Comparison of ENCODE assay signal across 19 cellular contexts in the genomic region with DNA sequence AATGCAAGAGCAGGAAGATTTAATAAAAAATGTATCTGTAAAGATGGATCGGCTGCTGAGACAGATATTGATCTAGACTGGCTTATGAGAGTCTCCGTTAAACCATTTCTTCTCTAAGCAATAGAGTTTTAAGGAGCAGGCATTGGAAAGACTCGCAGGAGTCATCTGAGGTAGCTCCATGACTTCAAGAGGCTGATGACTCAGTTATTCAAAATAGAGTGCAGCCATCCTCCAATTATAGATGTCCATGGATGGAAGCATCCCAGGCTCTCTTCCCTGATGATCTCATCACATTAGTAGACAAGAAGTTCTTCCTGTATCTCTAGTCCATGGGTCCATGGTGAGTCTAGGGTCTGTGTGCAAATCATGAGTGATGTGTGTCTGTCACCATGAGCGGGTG.
A peak's percentile ranks its signal among the peaks of the same experiment; 100 is the strongest.
DNase-seq lines count a peak whose midpoint lies in the region; ATAC-seq and TF ChIP-seq lines count a peak whose summit lies in the region.
"Had no signal": no experiment of that assay in that cellular context is flagged by ENCODE, and none has a peak within 500 bp of the region (broad histone marks: within the 10 kb centered on the region; RNA-seq: fewer than 3 reads in every experiment).

No MANE protein-coding gene starts in this region.

- no peak for ATAC-seq in GM21515 (IDR thresholded peaks at IDR 0.05; ENCODE audit: unreplicated experiment)
- ATAC-seq in activated T-cell treated with anti-CD3 and anti-CD28 coated beads, Interleukin-2, amount 50 U/mL, for 72 hours (replicated peaks in 1 of 2) = no peak
- ATAC-seq: esophagus mucosa, lower lobe of right lung had no signal

- no peaks in the 10 kb centered on the region for H3K36me3 ChIP-seq in H7 (replicated peaks; ENCODE audit: control insufficient read depth, insufficient read depth, low read length)
- H3K36me3 ChIP-seq in HAP-1 (replicated peaks) = no peaks in the 10 kb centered on the region
- H3K36me3 ChIP-seq: colonic mucosa, lower lobe of right lung, right atrium auricular region had no signal

- no peak overlapping the region for H3K4me3 Mint-ChIP-seq in activated T-cell treated with anti-CD3 and anti-CD28 coated beads, Interleukin-2, amount 50 U/mL, for 72 hours
- H3K4me3 Mint-ChIP-seq: activated T-cell treated with anti-CD3 and anti-CD28 coated beads, Interleukin-2, amount 50 U/mL, for 24 hours; CD4-positive, alpha-beta T cell; nephron progenitor cell; T-helper 1 cell treated with Interleukin-12 subunit alpha and Interleukin-12 subunit beta and Interleukin-4 antibody, amounts not matched to agents 30 μg/mL and 1 μg/mL, for 36 hours; type B pancreatic cell had no signal

- CTCF ChIA-PET in RWPE1 (lab: Yijun Ruan, JAX) = no interaction called here

- in situ Hi-C loops in HAP-1 (cut with MboI; ENCODE audit: low sequenced_read_pairs) = no loop called here

- no peaks in the 10 kb centered on the region for H3K4me1 Mint-ChIP-seq in activated T-cell treated with anti-CD3 and anti-CD28 coated beads, Interleukin-2, amount 50 U/mL, for 72 hours (ENCODE audit: low read depth)
- H3K4me1 Mint-ChIP-seq: nephron progenitor cell had no signal

- no peaks in the 10 kb centered on the region for H3K36me3 Mint-ChIP-seq in activated T-cell treated with anti-CD3 and anti-CD28 coated beads, Interleukin-2, amount 50 U/mL, for 72 hours (ENCODE audit: insufficient read depth in 2 of 2)
- H3K36me3 Mint-ChIP-seq: type B pancreatic cell had no signal

- TF ChIP-seq CTCF in AG09309 (IDR thresholded peaks at IDR 0.05; ENCODE audit: control insufficient read depth, insufficient read depth, low read depth, low read length, missing control alignments) (no peak), RWPE1 (conservative IDR thresholded peaks at IDR 0.05; ENCODE audit: low read depth) (no peak)

- DNase-seq in AG09309 (ENCODE audit: low read depth) (peak; percentile 52), GM04503 (ENCODE audit: low read depth) (peak; percentile 65), RWPE1 (ENCODE audit: low spot score) (peak; percentile 12), kidney tubule cell (ENCODE audit: low spot score) (peak; percentile 64), H7 (no peak), HAP-1 (ENCODE audit: low spot score in 2 of 2) (no peak)
- no peak for DNase-seq in activated T-cell treated with anti-CD3 and anti-CD28 coated beads, Interleukin-2, amount 50 U/mL, for 72 hours
- DNase-seq: activated CD4-positive, alpha-beta T cell treated with anti-CD3 and anti-CD28 coated beads for 4 hours; activated T-cell treated with anti-CD3 and anti-CD28 coated beads, Interleukin-2, amount 50 U/mL, for 24 hours; CD4-positive, alpha-beta T cell; colonic mucosa; lower lobe of right lung; NCI-H2227 treated with DMSO at 0.1 percent for 48 hours; nephron progenitor cell had no signal

- H3K4me1 ChIP-seq in HAP-1 = no peaks in the 10 kb centered on the region
- H3K4me1 ChIP-seq: colonic mucosa, lower lobe of right lung, right atrium auricular region had no signal

- H3K27ac ChIP-seq in RWPE1 = no peak overlapping the region
- H3K27ac ChIP-seq: colonic mucosa, lower lobe of right lung, right atrium auricular region had no signal

- no peaks in the 10 kb centered on the region for H3K27me3 Mint-ChIP-seq in activated T-cell treated with anti-CD3 and anti-CD28 coated beads, Interleukin-2, amount 50 U/mL, for 72 hours (ENCODE audit: low read depth)
- H3K27me3 Mint-ChIP-seq: activated T-cell treated with anti-CD3 and anti-CD28 coated beads, Interleukin-2, amount 50 U/mL, for 24 hours; CD4-positive, alpha-beta T cell had no signal

- no peaks in the 10 kb centered on the region for H3K27me3 ChIP-seq in H7 (ENCODE audit: control insufficient read depth, insufficient read depth, low read length)
- H3K27me3 ChIP-seq in HAP-1 (ENCODE audit: low read depth) = no peaks in the 10 kb centered on the region
- H3K27me3 ChIP-seq: colonic mucosa, right atrium auricular region had no signal

- H3K9me3 ChIP-seq in HAP-1 = no peaks in the 10 kb centered on the region
- H3K9me3 ChIP-seq: colonic mucosa, lower lobe of right lung, right atrium auricular region had no signal

- no peak overlapping the region for H3K27ac Mint-ChIP-seq in activated T-cell treated with anti-CD3 and anti-CD28 coated beads, Interleukin-2, amount 50 U/mL, for 72 hours
- H3K27ac Mint-ChIP-seq: activated T-cell treated with anti-CD3 and anti-CD28 coated beads, Interleukin-2, amount 50 U/mL, for 24 hours; CD4-positive, alpha-beta T cell; nephron progenitor cell; T-helper 1 cell treated with Interleukin-12 subunit alpha and Interleukin-12 subunit beta and Interleukin-4 antibody, amounts not matched to agents 30 μg/mL and 1 μg/mL, for 36 hours; type B pancreatic cell had no signal

- peaks cover 0 to 6% of the 10 kb centered on the region in 2 donors for H3K9me3 Mint-ChIP-seq in activated T-cell treated with anti-CD3 and anti-CD28 coated beads, Interleukin-2, amount 50 U/mL, for 72 hours
- H3K9me3 Mint-ChIP-seq: type B pancreatic cell had no signal

- H3K4me3 ChIP-seq in AG09309 (ENCODE audit: control insufficient read depth, low read depth, low read length) (no peak overlapping the region), H7 (ENCODE audit: insufficient read depth, low read depth, low read length) (no peak overlapping the region), HAP-1 (no peak overlapping the region)
- H3K4me3 ChIP-seq: colonic mucosa, lower lobe of right lung, right atrium auricular region had no signal

- POLR2A ChIA-PET in RWPE1 (lab: Yijun Ruan, JAX; ENCODE audit: low non-redundant PET) = no interaction called here

Comparison
In these comparisons a context has a peak if more than half of its experiments do, and no peak if none do; other contexts are left out.
1. DNase-seq: peak in AG09309 (single experiment), GM04503 (single experiment), RWPE1 (single experiment) and kidney tubule cell (single experiment); none in H7 (single experiment), HAP-1 (0 of 2) and activated T-cell treated with anti-CD3 and anti-CD28 coated beads, Interleukin-2, amount 50 U/mL, for 72 hours (0 of 2).